ENCODE assay signal across 8 cellular contexts in the genomic region with DNA sequence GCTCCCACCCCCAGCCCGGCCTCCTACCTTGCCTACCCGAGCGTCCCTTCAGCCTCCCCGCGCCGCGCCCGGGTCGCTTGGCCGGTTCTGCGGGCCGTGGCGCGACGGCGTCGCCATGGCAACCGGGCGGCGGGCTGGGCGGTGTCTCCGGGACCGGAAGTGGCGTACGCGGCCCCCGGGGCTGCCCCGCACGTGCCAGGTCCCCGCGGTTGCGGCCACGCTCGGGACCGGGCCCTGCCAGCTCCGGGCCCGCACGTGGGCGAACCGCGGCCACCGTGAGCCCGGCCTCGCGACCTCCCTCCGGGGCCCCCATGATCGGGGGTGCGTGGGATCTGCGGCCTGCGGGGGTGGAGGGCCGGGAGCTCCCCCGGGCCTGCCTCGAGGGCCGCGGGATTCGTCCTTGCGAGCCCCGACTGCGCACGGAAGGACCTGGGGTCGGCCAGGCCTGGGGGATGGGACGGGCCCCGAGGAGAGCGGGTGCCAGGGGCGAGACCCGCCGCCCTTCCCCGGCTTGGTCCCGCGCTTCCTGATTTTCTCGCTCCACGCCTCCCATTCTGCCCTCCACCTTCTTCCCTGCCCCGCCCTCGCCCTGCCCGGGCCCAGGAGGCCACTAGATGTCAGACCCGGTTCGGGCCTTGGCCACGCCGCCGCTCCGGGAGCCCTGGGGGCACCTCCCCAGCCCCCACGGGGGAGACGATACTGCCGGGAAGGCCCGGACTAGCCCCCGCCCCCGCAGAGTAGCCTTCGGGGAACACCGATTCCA. TPM values are rescaled to one million over a fixed set of nuclear protein-coding genes. Genes with fewer than 3 reads are reported as not detected.
DNase-seq lines count a peak whose midpoint lies in the region; ATAC-seq, FAIRE-seq and TF ChIP-seq lines count a peak whose summit lies in the region.

A gene with protein sequence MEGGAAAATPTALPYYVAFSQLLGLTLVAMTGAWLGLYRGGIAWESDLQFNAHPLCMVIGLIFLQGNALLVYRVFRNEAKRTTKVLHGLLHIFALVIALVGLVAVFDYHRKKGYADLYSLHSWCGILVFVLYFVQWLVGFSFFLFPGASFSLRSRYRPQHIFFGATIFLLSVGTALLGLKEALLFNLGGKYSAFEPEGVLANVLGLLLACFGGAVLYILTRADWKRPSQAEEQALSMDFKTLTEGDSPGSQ (minus strand): TSS at position 89 of the 763 bp plus-strand sequence. CDS start 8,759 bp downstream, outside the sequence.

- TF ChIP-seq EP300 in GM12878 (IDR thresholded peaks at IDR 0.05; ENCODE audit: borderline replicate concordance in 1 of 2, control insufficient read depth in 1 of 2, low read depth in 2 of 2, low read length in 2 of 2), result 0 out of 4 replicates have a peak, but pooled peaks of 1 of the 2 experiments have one; percentile 15

- peak; percentile 63 for DNase-seq in G401 (ENCODE audit: low spot score)
- DNase-seq in GM23248, result peak; percentile 85
- peak; percentile 65 for DNase-seq in T-helper 9 cell
- DNase-seq in GM12878 (ENCODE audit: low read depth, low spot score), result no peak

- intact Hi-C loops in GM12878 (cut with micrococcal nuclease; ENCODE audit: unreplicated experiment), result no loop called here

- FAIRE-seq in GM12878 (lab: Jason Lieb, UNC), result no peak

- no peaks in the 10 kb centered on the region for H3K9me2 ChIP-seq in GM23248 (ENCODE audit: insufficient read depth)
- H3K9me2 ChIP-seq in Loucy (replicated peaks; ENCODE audit: low read depth, low read length), result no peaks in the 10 kb centered on the region

- H3K27me3 ChIP-seq in GM23248 (replicated peaks; ENCODE audit: insufficient read depth) (no peaks in the 10 kb centered on the region), Loucy (ENCODE audit: insufficient read depth, low read length, poor library complexity, severe bottlenecking) (no peaks in the 10 kb centered on the region), GM12878 (replicated peaks in 1 of 2; ENCODE audit: control insufficient read depth in 2 of 2, insufficient read depth in 2 of 2, low read length in 1 of 2) (no peaks in the 10 kb centered on the region), iPS-15b (ENCODE audit: control insufficient read depth, insufficient read depth, low read length) (no peaks in the 10 kb centered on the region), skeletal muscle tissue (ENCODE audit: control insufficient read depth in 3 of 3, insufficient read depth in 3 of 3, low read length in 3 of 3) (peaks cover 0 to 10% (median 3%) of the 10 kb centered on the region in 3 donors)

- SMC1A ChIA-PET in GM12878 (lab: Charles Lee; ENCODE audit: uncharacterized antibody, unreplicated experiment), result interaction anchor here (1.0 to 4.2 kb wide), 6 partner anchors 15 to 166 kb away, joined by 3 to 14 read pairs (median 5); no protein-coding TSS in a partner anchor

- 0 out of 2 replicates have a peak, but pooled peaks cover 5% of the 10 kb centered on the region for H3F3A ChIP-seq in GM23248 (ENCODE audit: insufficient read depth)
- no peaks in the 10 kb centered on the region for H3F3A ChIP-seq in Loucy (ENCODE audit: low read depth)

- in situ Hi-C loops in G401 (cut with HindIII; ENCODE audit: low sequenced_read_pairs) (no loop called here), GM23248 (cut with MboI) (no loop called here), GM12878 (cut with MboI) (loop anchor here (25.0 kb wide), 1 partner anchor 391 kb away; the partner anchor contains the start of genes FTSJ3, PSMC5 and SMARCD2)

- H3K36me3 ChIP-seq in GM23248 (ENCODE audit: low read depth) (no peaks in the 10 kb centered on the region), Loucy (ENCODE audit: insufficient read depth, low read length) (no peaks in the 10 kb centered on the region), GM12878 (ENCODE audit: control insufficient read depth in 2 of 2, insufficient read depth in 2 of 2, low read length in 1 of 2) (no peaks in the 10 kb centered on the region), iPS-15b (ENCODE audit: control insufficient read depth, insufficient read depth, low read length) (no peaks in the 10 kb centered on the region), skeletal muscle tissue (ENCODE audit: control insufficient read depth in 3 of 3, insufficient read depth in 3 of 3, low read length in 3 of 3) (no peaks in the 10 kb centered on the region)

- H3K9me3 ChIP-seq in GM23248 (ENCODE audit: low read depth), result no peaks in the 10 kb centered on the region
- H3K9me3 ChIP-seq in Loucy (ENCODE audit: insufficient read depth, low read depth, low read length), result no peaks in the 10 kb centered on the region
- H3K9me3 ChIP-seq in GM12878 (replicated peaks; ENCODE audit: control insufficient read depth, insufficient read depth, low read length), result no peaks in the 10 kb centered on the region
- no peaks in the 10 kb centered on the region for H3K9me3 ChIP-seq in iPS-15b (ENCODE audit: control insufficient read depth, insufficient read depth, low read length)
- H3K9me3 ChIP-seq in skeletal muscle tissue (ENCODE audit: control insufficient read depth in 3 of 3, low read length in 3 of 3), result no peaks in the 10 kb centered on the region

- peaks cover 4% of the 10 kb centered on the region; the same call in 1 of the 2 replicates for H3K4me1 ChIP-seq in GM23248 (ENCODE audit: insufficient read depth)
- peaks cover 38% of the 10 kb centered on the region for H3K4me1 ChIP-seq in Loucy (ENCODE audit: insufficient read depth, low read length, poor library complexity, severe bottlenecking)
- peaks cover 14% of the 10 kb centered on the region for H3K4me1 ChIP-seq in GM12878 (ENCODE audit: control insufficient read depth, insufficient read depth, low read length)
- peaks cover 8% of the 10 kb centered on the region for H3K4me1 ChIP-seq in iPS-15b (ENCODE audit: control insufficient read depth, insufficient read depth, low read length)
- H3K4me1 ChIP-seq in skeletal muscle tissue (ENCODE audit: control insufficient read depth in 3 of 3, insufficient read depth in 3 of 3, low read length in 3 of 3), result peaks cover 25 to 28% (median 26%) of the 10 kb centered on the region in 3 donors

- RAD21 ChIA-PET in GM12878 (lab: Charles Lee; ENCODE audit: unreplicated experiment), result interaction anchor here (0.6 to 2.2 kb wide), 2 partner anchors 166 to 481 kb away, joined by 4 to 6 read pairs; no protein-coding TSS in a partner anchor

- peak; percentile 77 for ATAC-seq in GM12878
- ATAC-seq in HG03378 (IDR thresholded peaks at IDR 0.05; ENCODE audit: unreplicated experiment), result no peak

- H3K4me2 ChIP-seq in GM23248 (ENCODE audit: unreplicated experiment) (peak within 1 kb of the TSS; percentile 66), Loucy (ENCODE audit: low read depth, low read length, poor library complexity, severe bottlenecking) (peak within 1 kb of the TSS; percentile 51), GM12878 (ENCODE audit: control insufficient read depth, insufficient read depth) (peak within 1 kb of the TSS; percentile 95)

- WGBS in GM23248 (ENCODE audit: low coverage in 1 of 2, low lambda C conversion rate in 2 of 2, missing lambda C conversion rate in 2 of 2), 2 experiments, result 2% methylated on average over 67 to 82 of the region's 89 CpGs
- WGBS in GM12878 (ENCODE audit: insufficient coverage, insufficient replicate concordance, low lambda C conversion rate, missing lambda C conversion rate), result 2% methylated on average over 67 of the region's 89 CpGs

- H3K4me3 ChIP-seq in GM23248 (peak within 1 kb of the TSS; percentile 68), Loucy (ENCODE audit: low read length, poor library complexity, severe bottlenecking) (peak within 1 kb of the TSS; percentile 42), GM12878 (peak within 1 kb of the TSS; percentile 80), iPS-15b (ENCODE audit: low read depth, low read length) (peak within 1 kb of the TSS; percentile 60), skeletal muscle tissue (ENCODE audit: low read length in 3 of 3) (peak within 1 kb of the TSS; percentile 59 to 72 (median 68))

- BruUV-seq in GM12878 (replicated peaks; lab: Mats Ljungman, UMichigan), result no TSS peak

- 0 out of 2 replicates have a peak, but pooled peaks have one; percentile 4 for TF ChIP-seq POLR2A in GM12878 (IDR thresholded peaks at IDR 0.05; ENCODE audit: low read depth, low read length)

- H3K9ac ChIP-seq in GM23248, result peak within 1 kb of the TSS; percentile 84
- peak within 1 kb of the TSS; percentile 61 for H3K9ac ChIP-seq in Loucy (ENCODE audit: low read depth, low read length, poor library complexity, severe bottlenecking)
- H3K9ac ChIP-seq in GM12878 (ENCODE audit: control insufficient read depth, insufficient read depth, low read length), result peak within 1 kb of the TSS; percentile 76
- peak within 1 kb of the TSS; percentile 73 for H3K9ac ChIP-seq in iPS-15b (ENCODE audit: low read depth, low read length)
- H3K9ac ChIP-seq in skeletal muscle tissue (ENCODE audit: low read depth in 1 of 3, low read length in 3 of 3), result peak within 1 kb of the TSS; percentile 64 to 72 (median 65)

- TF ChIP-seq RAD21 in GM12878 (IDR thresholded peaks at IDR 0.05; ENCODE audit: insufficient read depth, low read depth, low read length), result peak; percentile 22; the same call in 1 of the 2 replicates

- H2AFZ ChIP-seq in GM23248 (peak within 1 kb of the TSS; percentile 83), Loucy (ENCODE audit: low read length) (peak within 1 kb of the TSS; percentile 55; the same call in 1 of the 2 replicates), GM12878 (ENCODE audit: control insufficient read depth, low read depth, low read length) (peak within 1 kb of the TSS; percentile 90)

- TF ChIP-seq CTCF in Loucy (conservative IDR thresholded peaks at IDR 0.05; ENCODE audit: low read length) (no peak), GM12878 (IDR thresholded peaks at IDR 0.05 in 2 of 3, conservative IDR thresholded peaks at IDR 0.05 in 1 of 3; ENCODE audit: control insufficient read depth in 2 of 3, extremely low read depth in 1 of 3, insufficient read depth in 1 of 3, low read depth in 3 of 3, low read length in 3 of 3) (peak in 1 of 3 experiments; percentile 41; a peak in 2 of 6 replicates)

- CTCF ChIA-PET in GM12878 (lab: Yijun Ruan, JAX), result interaction anchor here (1.1 to 7.7 kb wide), 5 partner anchors 15 to 166 kb away, joined by 6 to 43 read pairs (median 7); no protein-coding TSS in a partner anchor

- H3K27ac ChIP-seq in GM23248, result peak within 1 kb of the TSS; percentile 10; the same call in 1 of the 2 replicates
- H3K27ac ChIP-seq in GM12878 (ENCODE audit: control insufficient read depth, insufficient read depth), result peak within 1 kb of the TSS; percentile 64; the same call in 1 of the 2 replicates
- H3K27ac ChIP-seq in skeletal muscle tissue (ENCODE audit: low read depth, low read length), result peak within 1 kb of the TSS; percentile 83

- H4K20me1 ChIP-seq in GM23248 (ENCODE audit: insufficient read depth), result no peaks in the 10 kb centered on the region
- H4K20me1 ChIP-seq in Loucy (ENCODE audit: insufficient read depth, low read length, poor library complexity, severe bottlenecking), result no peaks in the 10 kb centered on the region
- no peaks in the 10 kb centered on the region for H4K20me1 ChIP-seq in GM12878 (ENCODE audit: control insufficient read depth, insufficient read depth)

- POLR2A ChIA-PET in GM12878 (lab: Charles Lee), result interaction anchor here (1.3 to 2.0 kb wide), 2 partner anchors 105 to 173 kb away, joined by 5 to 7 read pairs; partner anchors contain the start of gene DCAF7

- H3K79me2 ChIP-seq in GM23248 (ENCODE audit: insufficient read depth) (no peaks in the 10 kb centered on the region), Loucy (ENCODE audit: insufficient read depth, low read length) (no peaks in the 10 kb centered on the region), GM12878 (ENCODE audit: control insufficient read depth, insufficient read depth, low read length) (no peaks in the 10 kb centered on the region)

RNA-seq across cellular contexts. Expression of the gene that starts here (rescaled TPM):
- 1.5 TPM in 1 of 2 replicates, not detected in the other for total RNA-seq in G401 (2014; rRNA removed; shearing (Covaris generic))
- total RNA-seq in GM23248 (2014; rRNA removed; shearing (Covaris generic)), result 10.7 and 15.9 TPM in 2 replicates
- 18.4 and 19.1 TPM in 2 replicates for polyA plus RNA-seq in GM23248 (2016; fragmentation: Nextera tagmentation; extraction: Ambion mirVana)
- total RNA-seq in GM12878 (2013; cell fraction: nucleolus; rRNA removed), result 4.3 and 9.8 TPM in 2 replicates
- total RNA-seq in GM12878 (2014; rRNA removed), result 2.8 and 2.9 TPM in 2 replicates
- total RNA-seq in GM12878 (2014; rRNA removed; fragmentation: Illumina TruSeq; extraction: Trizol), result 1.4 and 1.6 TPM in 2 replicates
- total RNA-seq in GM12878 (2021), result 3.3 and 4.2 TPM in 2 replicates
- 1.7 TPM for polyA plus RNA-seq in GM12878 (2011; ENCODE audit: low read depth)
- 1.1 and 1.9 TPM in 2 replicates for polyA plus RNA-seq in GM12878 (2011; rRNA removed)
- polyA plus RNA-seq in GM12878 (2011; cell fraction: cytosol; rRNA removed), result 1.9 and 2.6 TPM in 2 replicates
- polyA plus RNA-seq in GM12878 (2011; cell fraction: nucleus; rRNA removed), result 1.8 and 2.1 TPM in 2 replicates
- 2.1 and 3.6 TPM in 2 replicates for polyA plus RNA-seq in GM12878 (2012)
- polyA plus RNA-seq in GM12878 (2014; fragmentation: Illumina TruSeq; extraction: Trizol), result 1.3 and 2.0 TPM in 2 replicates
- polyA plus RNA-seq in GM12878 (2014; fragmentation: Nextera tagmentation; extraction: Ambion mirVana), result under 1 TPM; 0.52 to 0.93 TPM
- polyA plus RNA-seq in GM12878 (2014; rRNA removed), result 4.8 and 6.9 TPM in 2 replicates
- polyA plus RNA-seq in GM12878 (2016; fragmentation: Nextera tagmentation; extraction: Ambion mirVana), result 1 to 10 TPM; 3.3 TPM
- 2.6 and 2.7 TPM in 2 replicates for polyA minus RNA-seq in GM12878 (2011; rRNA and poly(A)+ RNA removed)
- 0.62 and 0.94 TPM in 2 replicates for polyA minus RNA-seq in GM12878 (2011; cell fraction: cytosol; rRNA and poly(A)+ RNA removed)
- polyA minus RNA-seq in GM12878 (2011; cell fraction: nucleus; rRNA and poly(A)+ RNA removed), result 0.85 and 2.2 TPM in 2 replicates
- 4.2 TPM for total RNA-seq in skeletal muscle tissue

Comparison
In these comparisons a context has a peak if more than half of its experiments do, and no peak if none do; other contexts are left out.
1. H3K27ac ChIP-seq: peak in every context shown above with its lines; median percentile 83 in skeletal muscle tissue; 64 in GM12878; 10 in GM23248.